Comparison of ENCODE assay signal across 1 cellular context in genomic region chr18:74596959-74597661, GRCh38.
TF ChIP-seq lines count a peak whose summit lies in the region.

No MANE protein-coding gene starts in this region.

TF ChIP-seq in K562, 482 proteins besides CTCF, POLR2A, EP300 and RAD21 (continued from another document and continues in another):
- TF ChIP-seq MYC (IDR thresholded peaks at IDR 0.05; ENCODE audit: low read depth, low read length) (no peak), MYC (CRISPR knock-in tag; IDR thresholded peaks at IDR 0.05; ENCODE audit: borderline replicate concordance, low read depth) (no peak), YY1 (IDR thresholded peaks at IDR 0.05; ENCODE audit: borderline replicate concordance in 1 of 3, control insufficient read depth in 1 of 3, extremely low read depth in 1 of 3, insufficient read depth in 3 of 3, insufficient read length in 1 of 3, insufficient replicate concordance in 2 of 3, low read depth in 1 of 3, low read length in 2 of 3) (peak in 2 of 3 experiments; percentile 21 to 43), ZBTB17 (CRISPR knock-in tag; IDR thresholded peaks at IDR 0.05) (no peak), RUNX1 (IDR thresholded peaks at IDR 0.05; ENCODE audit: low read depth) (no peak), IRF2 (CRISPR knock-in tag; IDR thresholded peaks at IDR 0.05) (no peak), ZBTB40 (IDR thresholded peaks at IDR 0.05) (no peak), ZBTB40 (CRISPR knock-in tag; IDR thresholded peaks at IDR 0.05) (no peak), ZNF764 (CRISPR knock-in tag; IDR thresholded peaks at IDR 0.05; ENCODE audit: low read depth) (no peak), POLR2G (IDR thresholded peaks at IDR 0.05; ENCODE audit: low read depth, low read length) (peak; percentile 81), MTA3 (IDR thresholded peaks at IDR 0.05; ENCODE audit: borderline replicate concordance) (peak; percentile 66; the same call in 1 of the 2 replicates), PCBP1 (IDR thresholded peaks at IDR 0.05; ENCODE audit: low read depth, low read length, poor library complexity, severe bottlenecking) (no peak), CREB3 (tag; conservative IDR thresholded peaks at IDR 0.05; ENCODE audit: low read depth) (no peak), KDM1A (IDR thresholded peaks at IDR 0.05) (no peak), ARID1B (IDR thresholded peaks at IDR 0.05) (no peak), KLF13 (tag; IDR thresholded peaks at IDR 0.05; ENCODE audit: borderline replicate concordance, low read depth) (no peak), IFI16 (CRISPR knock-in tag; IDR thresholded peaks at IDR 0.05) (no peak), SREBF1 (IDR thresholded peaks at IDR 0.05; ENCODE audit: borderline replicate concordance, low read depth, low read length) (no peak), ZNF76 (CRISPR knock-in tag; IDR thresholded peaks at IDR 0.05; ENCODE audit: borderline replicate concordance) (no peak), SP2 (IDR thresholded peaks at IDR 0.05; ENCODE audit: extremely low read depth, low read depth, low read length, poor library complexity, severe bottlenecking) (no peak), ARID4B (CRISPR knock-in tag; IDR thresholded peaks at IDR 0.05) (no peak), CLOCK (CRISPR knock-in tag; IDR thresholded peaks at IDR 0.05; ENCODE audit: borderline replicate concordance) (no peak), NR2C2 (CRISPR knock-in tag; IDR thresholded peaks at IDR 0.05) (no peak), NR2C2 (tag; IDR thresholded peaks at IDR 0.05) (no peak), ZNF318 (IDR thresholded peaks at IDR 0.05; ENCODE audit: borderline replicate concordance in 1 of 2, low read depth in 1 of 2) (no peak), BRD9 (IDR thresholded peaks at IDR 0.05; ENCODE audit: low read depth, partially characterized antibody) (no peak), GTF2E2 (tag; IDR thresholded peaks at IDR 0.05) (no peak), HDAC3 (IDR thresholded peaks at IDR 0.05; ENCODE audit: borderline replicate concordance, partially characterized antibody) (no peak), NBN (IDR thresholded peaks at IDR 0.05; ENCODE audit: low read depth) (no peak), ETS2 (tag; IDR thresholded peaks at IDR 0.05; ENCODE audit: borderline replicate concordance, poor library complexity, severe bottlenecking) (no peak), RB1 (IDR thresholded peaks at IDR 0.05; ENCODE audit: low read depth) (0 out of 2 replicates have a peak, but pooled peaks have one; percentile 17), ZNF717 (CRISPR knock-in tag; IDR thresholded peaks at IDR 0.05) (no peak), MCM5 (IDR thresholded peaks at IDR 0.05; ENCODE audit: low read depth) (no peak)
